In genomic region chr6:19663479-19663878, GRCh38 we compare ENCODE assay signal across 22 cellular contexts.
"Had no signal": no experiment of that assay in that cellular context is flagged by ENCODE, and none has a peak within 500 bp of the region (broad histone marks: within the 10 kb centered on the region; RNA-seq: fewer than 3 reads in every experiment).

No MANE protein-coding gene starts in this region.

- H3K36me3 ChIP-seq: esophagus muscularis mucosa, neural progenitor cell, thoracic aorta, upper lobe of left lung had no signal

- H3K27me3 Mint-ChIP-seq: activated CD4-positive, alpha-beta memory T cell treated with anti-CD3 and anti-CD28 coated beads, Interleukin-2, amount 10 ng/mL, durations not matched to agents 7 days and 5 days; activated CD4-positive, alpha-beta T cell treated with anti-CD3 and anti-CD28 coated beads, Interleukin-2, amount 10 ng/mL, durations not matched to agents 24 days and 14 days; activated naive CD4-positive, alpha-beta T cell treated with anti-CD3 and anti-CD28 coated beads, Interleukin-2, amount 10 ng/mL, durations not matched to agents 7 days and 5 days; stimulated activated naive B cell treated with anti-CD40 and anti-IgM and Interleukin-4, amounts not matched to agents 10 μg/mL and 1 μg/mL and 100 μg/mL, for 72 hours had no signal

- H3K4me2 ChIP-seq: neural progenitor cell had no signal

- H3K36me3 Mint-ChIP-seq: activated naive CD4-positive, alpha-beta T cell treated with anti-CD3 and anti-CD28 coated beads, Interleukin-2, amount 10 ng/mL, durations not matched to agents 7 days and 5 days; naive B cell; stimulated activated naive B cell treated with anti-CD40 and anti-IgM and Interleukin-4, amounts not matched to agents 10 μg/mL and 1 μg/mL and 100 μg/mL, for 72 hours had no signal

- H3K27ac ChIP-seq: coronary artery, esophagus muscularis mucosa, neural progenitor cell, thoracic aorta, upper lobe of left lung had no signal

- H3K4me3 ChIP-seq: coronary artery, esophagus muscularis mucosa, lung, neural progenitor cell, thoracic aorta, upper lobe of left lung had no signal

- ATAC-seq: activated CD4-positive, CD25-positive, alpha-beta regulatory T cell treated with anti-CD3 and anti-CD28 coated beads, Interleukin-2, amount 50 U/mL, for 24 hours; activated T-cell treated with anti-CD3 and anti-CD28 coated beads, Interleukin-2, amount 50 U/mL, for 72 hours; left lobe of liver; stimulated activated naive B cell treated with anti-CD40 and anti-IgM and Interleukin-4, amounts not matched to agents 10 μg/mL and 1 μg/mL and 100 μg/mL, for 72 hours had no signal

- DNase-seq: activated CD4-positive, alpha-beta memory T cell treated with anti-CD3 and anti-CD28 coated beads, Interleukin-2, amount 10 ng/mL, durations not matched to agents 7 days and 5 days; activated CD4-positive, alpha-beta T cell treated with anti-CD3 and anti-CD28 coated beads, Interleukin-2, amount 10 ng/mL, durations not matched to agents 24 days and 14 days; activated effector memory CD4-positive, alpha-beta T cell treated with Interleukin-2 at 50 U/mL for 16 hours; activated naive CD4-positive, alpha-beta T cell treated with anti-CD3 and anti-CD28 coated beads, Interleukin-2, amount 10 ng/mL, durations not matched to agents 7 days and 5 days; activated T-cell treated with anti-CD3 and anti-CD28 coated beads, Interleukin-2, amount 50 U/mL, for 72 hours; amygdala; cerebellar nuclear complex; hippocampal formation; naive B cell; posterior cingulate gyrus; stimulated activated CD4-positive, alpha-beta T cell treated with anti-CD3 and anti-CD28 coated beads, Interleukin-2, amount 100 ng/mL, for 48 hours; stimulated activated CD8-positive, alpha-beta memory T cell treated with anti-CD3 and anti-CD28 coated beads, Interleukin-4, amount 100 ng/mL, for 48 hours; stimulated activated naive B cell treated with anti-CD40 and anti-IgM and Interleukin-4, amounts not matched to agents 10 μg/mL and 1 μg/mL and 100 μg/mL, for 72 hours; upper lobe of left lung had no signal

- H3K9ac ChIP-seq: neural progenitor cell had no signal

- H3K27me3 ChIP-seq: esophagus muscularis mucosa, neural progenitor cell, upper lobe of left lung had no signal

- H3K4me1 Mint-ChIP-seq: activated CD4-positive, alpha-beta memory T cell treated with anti-CD3 and anti-CD28 coated beads, Interleukin-2, amount 10 ng/mL, durations not matched to agents 7 days and 5 days; activated CD4-positive, alpha-beta T cell treated with anti-CD3 and anti-CD28 coated beads, Interleukin-2, amount 10 ng/mL, durations not matched to agents 24 days and 14 days; activated naive CD4-positive, alpha-beta T cell treated with anti-CD3 and anti-CD28 coated beads, Interleukin-2, amount 10 ng/mL, durations not matched to agents 7 days and 5 days; naive B cell; stimulated activated naive B cell treated with anti-CD40 and anti-IgM and Interleukin-4, amounts not matched to agents 10 μg/mL and 1 μg/mL and 100 μg/mL, for 72 hours had no signal

- H3K4me3 Mint-ChIP-seq: activated CD4-positive, alpha-beta memory T cell treated with anti-CD3 and anti-CD28 coated beads, Interleukin-2, amount 10 ng/mL, durations not matched to agents 7 days and 5 days; activated CD4-positive, alpha-beta T cell treated with anti-CD3 and anti-CD28 coated beads, Interleukin-2, amount 10 ng/mL, durations not matched to agents 24 days and 14 days; activated naive CD4-positive, alpha-beta T cell treated with anti-CD3 and anti-CD28 coated beads, Interleukin-2, amount 10 ng/mL, durations not matched to agents 7 days and 5 days; activated T-cell treated with anti-CD3 and anti-CD28 coated beads, Interleukin-2, amount 50 U/mL, for 72 hours; naive B cell; neural progenitor cell; stimulated activated naive B cell treated with anti-CD40 and anti-IgM and Interleukin-4, amounts not matched to agents 10 μg/mL and 1 μg/mL and 100 μg/mL, for 72 hours had no signal

- H3K4me1 ChIP-seq: upper lobe of left lung had no signal

- H3K9me3 ChIP-seq: esophagus muscularis mucosa, thoracic aorta, upper lobe of left lung had no signal

- H3K27ac Mint-ChIP-seq: activated CD4-positive, alpha-beta memory T cell treated with anti-CD3 and anti-CD28 coated beads, Interleukin-2, amount 10 ng/mL, durations not matched to agents 7 days and 5 days; activated CD4-positive, alpha-beta T cell treated with anti-CD3 and anti-CD28 coated beads, Interleukin-2, amount 10 ng/mL, durations not matched to agents 24 days and 14 days; activated naive CD4-positive, alpha-beta T cell treated with anti-CD3 and anti-CD28 coated beads, Interleukin-2, amount 10 ng/mL, durations not matched to agents 7 days and 5 days; activated T-cell treated with anti-CD3 and anti-CD28 coated beads, Interleukin-2, amount 50 U/mL, for 72 hours; naive B cell; neural progenitor cell; stimulated activated naive B cell treated with anti-CD40 and anti-IgM and Interleukin-4, amounts not matched to agents 10 μg/mL and 1 μg/mL and 100 μg/mL, for 72 hours had no signal

- FAIRE-seq: frontal cortex had no signal

- H3K9me3 Mint-ChIP-seq: activated CD4-positive, alpha-beta memory T cell treated with anti-CD3 and anti-CD28 coated beads, Interleukin-2, amount 10 ng/mL, durations not matched to agents 7 days and 5 days; activated CD4-positive, alpha-beta T cell treated with anti-CD3 and anti-CD28 coated beads, Interleukin-2, amount 10 ng/mL, durations not matched to agents 24 days and 14 days; activated naive CD4-positive, alpha-beta T cell treated with anti-CD3 and anti-CD28 coated beads, Interleukin-2, amount 10 ng/mL, durations not matched to agents 7 days and 5 days; neural progenitor cell had no signal
